Comparison of ENCODE assay signal across 8 cellular contexts in the genomic region with DNA sequence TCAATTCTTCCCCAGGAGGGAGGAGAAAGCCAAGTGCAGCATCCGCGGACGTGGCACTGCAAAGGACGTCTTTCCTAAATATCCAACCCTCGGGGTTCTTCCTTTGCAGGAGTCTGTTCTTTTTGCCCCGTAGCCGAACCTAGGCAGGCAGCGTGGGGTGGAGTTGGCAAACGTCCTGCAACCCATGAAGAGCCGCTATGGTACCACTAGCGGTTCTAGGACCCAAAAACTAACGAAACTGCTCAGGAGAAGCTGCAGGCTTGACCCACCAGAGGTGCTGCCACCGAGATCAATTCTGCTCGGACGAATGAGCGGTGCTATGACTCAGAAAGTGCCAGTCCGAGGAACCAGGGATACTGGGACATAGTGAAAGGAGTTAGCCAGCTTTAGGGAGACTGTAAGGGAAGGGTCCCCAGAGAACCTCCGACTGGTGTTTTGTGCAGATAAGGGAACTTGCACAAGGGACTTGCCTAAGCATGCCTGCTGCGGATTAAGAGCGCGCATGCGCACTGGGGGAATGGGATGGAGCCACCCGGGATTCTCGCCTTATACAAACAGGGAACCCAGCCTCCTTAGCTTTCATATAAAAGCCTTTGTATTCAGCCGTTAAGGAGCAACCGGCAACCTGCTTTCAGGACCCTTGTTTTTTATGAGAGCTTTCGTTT. TPM values are rescaled to one million over a fixed set of nuclear protein-coding genes. Genes with fewer than 3 reads are reported as not detected.
DNase-seq lines count a peak whose midpoint lies in the region; ATAC-seq and TF ChIP-seq lines count a peak whose summit lies in the region.

No MANE protein-coding gene starts in this region.

- H3K27me3 ChIP-seq in right cardiac atrium (ENCODE audit: control insufficient read depth, insufficient read depth): no peaks in the 10 kb centered on the region
- no peaks in the 10 kb centered on the region for H3K27me3 ChIP-seq in prostate gland (replicated peaks; ENCODE audit: insufficient read depth)

- ATAC-seq in HG02678 (IDR thresholded peaks at IDR 0.05; ENCODE audit: unreplicated experiment) (peak; percentile 29), right cardiac atrium (peak; percentile 85 to 86)

- TF ChIP-seq POLR2A in prostate gland (IDR thresholded peaks at IDR 0.05): peak; percentile 42

- peak overlapping the region; percentile 99 for H3K27ac ChIP-seq in right cardiac atrium (ENCODE audit: low read length)
- H3K27ac ChIP-seq in prostate gland: peak overlapping the region; percentile 88 to 92

- DNase-seq in EL (peak; percentile 91), NCI-H146 (lab: John Stamatoyannopoulos, UW) (peak; percentile 80), T follicular helper cell (ENCODE audit: low read depth) (peak; percentile 71), amniotic epithelial cell (ENCODE audit: low read depth) (peak; percentile 93), right cardiac atrium (peak; percentile 88 to 92 (median 90)), prostate gland (ENCODE audit: low spot score) (peak; percentile 89), cortex of kidney (lab: John Stamatoyannopoulos, UW) (no peak)

- intact Hi-C loops in right cardiac atrium (cut with DNase I): no loop called here
- intact Hi-C loops in prostate gland (cut with DNase I): no loop called here

- TF ChIP-seq CTCF in prostate gland (IDR thresholded peaks at IDR 0.05): peak in 2 of 4 experiments; percentile 7 to 17

- peak overlapping the region; percentile 81 for H3K4me3 ChIP-seq in right cardiac atrium (ENCODE audit: low read length)
- peak overlapping the region; percentile 39 to 42 for H3K4me3 ChIP-seq in prostate gland

- H3K4me1 ChIP-seq in right cardiac atrium (ENCODE audit: control insufficient read depth, insufficient read depth, low read length) (no peaks in the 10 kb centered on the region), prostate gland (replicated peaks) (no peaks in the 10 kb centered on the region)

- H3K9me3 ChIP-seq in right cardiac atrium (ENCODE audit: control insufficient read depth, low read length) (peaks cover 4% of the 10 kb centered on the region), prostate gland (no peaks in the 10 kb centered on the region)

- H3K36me3 ChIP-seq in prostate gland: no peaks in the 10 kb centered on the region

- 3% methylated on average over 27 of the region's 27 CpGs for WGBS in right cardiac atrium
- WGBS in prostate gland: 5% methylated on average over 27 of the region's 27 CpGs

RNA-seq across cellular contexts. Expression of a gene that starts 32.7 kb away (rescaled TPM):
- total RNA-seq in right cardiac atrium (1 to 10 TPM in 3 of 4 donors, under 1 TPM in 1; 0.95 to 1.9 (median 1.4) TPM), prostate gland (1 to 10 TPM; 4.5 to 5.3 TPM)
- polyA plus RNA-seq in right cardiac atrium: 1.4 TPM
